In genomic region chr15:100869151-100869999, GRCh38 we compare ENCODE assay signal across 1 cellular context.
TF ChIP-seq lines count a peak whose summit lies in the region.

No MANE protein-coding gene starts in this region.

TF ChIP-seq in HCT116, 20 proteins besides CTCF, POLR2A, EP300 and RAD21 (continued from another document):
- no peak for TF ChIP-seq ATF3 (IDR thresholded peaks at IDR 0.05)
- no peak for TF ChIP-seq EZH2phosphoT487 (IDR thresholded peaks at IDR 0.05; ENCODE audit: borderline replicate concordance)
- TF ChIP-seq TCF7L2 (IDR thresholded peaks at IDR 0.05; ENCODE audit: borderline replicate concordance, extremely low read depth, insufficient read depth, insufficient read length) = no peak
- no peak for TF ChIP-seq FOSL1 (IDR thresholded peaks at IDR 0.05; ENCODE audit: low read depth)
- TF ChIP-seq EZH2 (IDR thresholded peaks at IDR 0.05) = no peak
- TF ChIP-seq ZBTB33 (IDR thresholded peaks at IDR 0.05; ENCODE audit: extremely low read depth, insufficient replicate concordance, low read length) = no peak
- no peak for TF ChIP-seq SIN3A (IDR thresholded peaks at IDR 0.05; ENCODE audit: low read depth)
